Comparison of ENCODE assay signal across 21 cellular contexts in genomic region chr3:187305881-187306280, GRCh38. TPM values are rescaled to one million over a fixed set of nuclear protein-coding genes. Genes with fewer than 3 reads are reported as not detected.
DNase-seq lines count a peak whose midpoint lies in the region; ATAC-seq, FAIRE-seq and TF ChIP-seq lines count a peak whose summit lies in the region.
"Had no signal": no experiment of that assay in that cellular context is flagged by ENCODE, and none has a peak within 500 bp of the region (broad histone marks: within the 10 kb centered on the region; RNA-seq: fewer than 3 reads in every experiment).

No MANE protein-coding gene starts in this region.

- H3K4me1 ChIP-seq in K562 (replicated peaks in 1 of 2; ENCODE audit: control insufficient read depth in 2 of 2, insufficient read depth in 2 of 2, low read length in 2 of 2) (no peaks in the 10 kb centered on the region), esophagus muscularis mucosa (peaks cover 0 to 3% (median under 1%) of the 10 kb centered on the region in 4 donors), vagina (no peaks in the 10 kb centered on the region), osteoblast (ENCODE audit: insufficient read depth, low read length) (no peaks in the 10 kb centered on the region)
- H3K4me1 ChIP-seq: A549 had no signal

- H3K9me3 ChIP-seq in K562 (replicated peaks; ENCODE audit: control insufficient read depth, insufficient read depth, low read depth, low read length) (no peaks in the 10 kb centered on the region), esophagus muscularis mucosa (no peaks in the 10 kb centered on the region), vagina (no peaks in the 10 kb centered on the region), osteoblast (ENCODE audit: low read depth, low read length) (no peaks in the 10 kb centered on the region)
- H3K9me3 ChIP-seq: A549 had no signal

- H3K79me2 ChIP-seq in K562 (ENCODE audit: control insufficient read depth, insufficient read depth, low read length): no peaks in the 10 kb centered on the region
- H3K79me2 ChIP-seq in osteoblast (ENCODE audit: insufficient read depth, low read length): no peaks in the 10 kb centered on the region

- H3K9ac ChIP-seq in K562 (ENCODE audit: insufficient read depth in 1 of 2, low read depth in 2 of 2, low read length in 2 of 2): no peak overlapping the region

- no peak for TF ChIP-seq CTCF in K562 (IDR thresholded peaks at IDR 0.05 in 2 of 3, conservative IDR thresholded peaks at IDR 0.05 in 1 of 3; ENCODE audit: insufficient read depth in 2 of 3, low read depth in 1 of 3, low read length in 3 of 3)
- no peak for TF ChIP-seq CTCF in esophagus muscularis mucosa (IDR thresholded peaks at IDR 0.05)
- no peak for TF ChIP-seq CTCF in nephron (IDR thresholded peaks at IDR 0.05; ENCODE audit: unreplicated experiment in 3 of 3)
- no peak for TF ChIP-seq CTCF in vagina (IDR thresholded peaks at IDR 0.05)
- TF ChIP-seq CTCF in osteoblast (IDR thresholded peaks at IDR 0.05; ENCODE audit: extremely low read depth, low read depth, low read length): no peak
- no peak for TF ChIP-seq CTCF in coronary artery (IDR thresholded peaks at IDR 0.05)

- POLR2A ChIA-PET in K562 (lab: Yijun Ruan, JAX): no interaction called here

- ATAC-seq in K562 (0 out of 3 replicates have a peak, but pooled peaks have one; percentile 29), HG02970 (IDR thresholded peaks at IDR 0.05; ENCODE audit: low FRiP score, unreplicated experiment) (no peak)
- ATAC-seq: A549, GM12878 had no signal

- no peak for TF ChIP-seq EP300 in K562 (IDR thresholded peaks at IDR 0.05; ENCODE audit: low read length)
- no peak for TF ChIP-seq EP300 in esophagus muscularis mucosa (IDR thresholded peaks at IDR 0.05)

- H3K4me2 ChIP-seq in K562 (ENCODE audit: insufficient read depth, low read length) (no peak overlapping the region), osteoblast (ENCODE audit: insufficient read depth, low read length) (no peak overlapping the region)
- H3K4me2 ChIP-seq: A549 had no signal

- H4K20me1 ChIP-seq in K562 (replicated peaks; ENCODE audit: control insufficient read depth, insufficient read depth, low read length) (no peaks in the 10 kb centered on the region), osteoblast (ENCODE audit: insufficient read depth, low read length) (no peaks in the 10 kb centered on the region)

- H3K27me3 ChIP-seq in K562 (ENCODE audit: control insufficient read depth in 2 of 2, insufficient read depth in 2 of 2, low read length in 2 of 2) (no peaks in the 10 kb centered on the region), esophagus muscularis mucosa (no peaks in the 10 kb centered on the region), vagina (no peaks in the 10 kb centered on the region), osteoblast (ENCODE audit: insufficient read depth, low read length) (peaks cover 4% of the 10 kb centered on the region)

- H3K4me1 Mint-ChIP-seq in nephron: peaks cover 10% of the 10 kb centered on the region
- H3K4me1 Mint-ChIP-seq: IgD-negative memory B cell had no signal

- no TSS peak for BruUV-seq in K562 (replicated peaks; lab: Mats Ljungman, UMichigan)

- intact Hi-C loops in K562 (cut with micrococcal nuclease): no loop called here
- intact Hi-C loops in esophagus muscularis mucosa (cut with DNase I): no loop called here
- intact Hi-C loops in vagina (cut with DNase I): no loop called here

- TF ChIP-seq POLR2A in K562 (conservative IDR thresholded peaks at IDR 0.05): no peak
- no peak for TF ChIP-seq POLR2A in esophagus muscularis mucosa (IDR thresholded peaks at IDR 0.05; ENCODE audit: low read depth)
- no peak for TF ChIP-seq POLR2A in vagina (IDR thresholded peaks at IDR 0.05)

- H3K4me3 ChIP-seq in K562 (no peak overlapping the region), esophagus muscularis mucosa (no peak overlapping the region), vagina (no peak overlapping the region), osteoblast (ENCODE audit: insufficient read depth, low read length) (no peak overlapping the region), coronary artery (no peak overlapping the region)
- H3K4me3 ChIP-seq: A549, GM12878 had no signal

- 0% methylated on average over 7 of the region's 7 CpGs for WGBS in K562 (ENCODE audit: insufficient coverage, low coverage, missing lambda C conversion rate)
- 64% methylated on average over 5 of the region's 7 CpGs for WGBS in esophagus muscularis mucosa

- H2AFZ ChIP-seq in K562 (ENCODE audit: low read depth, low read length): no peak overlapping the region; the same call in 1 of the 2 replicates
- H2AFZ ChIP-seq in osteoblast (ENCODE audit: low read length): no peak overlapping the region

- H3K27ac ChIP-seq in K562 (ENCODE audit: extremely low read depth, low read depth, low read length) (no peak overlapping the region), esophagus muscularis mucosa (replicated peaks in 1 of 4) (no peak overlapping the region), vagina (peak overlapping the region; percentile 36), osteoblast (ENCODE audit: low read depth, low read length) (no peak overlapping the region), coronary artery (no peak overlapping the region)
- H3K27ac ChIP-seq: A549, C4-2B had no signal

- no peaks in the 10 kb centered on the region for H3K27me3 Mint-ChIP-seq in nephron (ENCODE audit: low read depth)

- FAIRE-seq in K562 (lab: Jason Lieb, UNC): no peak
- FAIRE-seq: A549, GM12878, H54, HTR-8/SVneo had no signal

- no peaks in the 10 kb centered on the region for H3K36me3 Mint-ChIP-seq in nephron (ENCODE audit: low read depth)
- H3K36me3 Mint-ChIP-seq: IgD-negative memory B cell had no signal

- H3K9me1 ChIP-seq in K562 (ENCODE audit: control insufficient read depth, insufficient read depth, low read length): no peaks in the 10 kb centered on the region

- no peak for DNase-seq in K562 (ENCODE audit: extremely low read depth in 1 of 4, low spot score in 3 of 4)
- peak; percentile 37 for DNase-seq in esophagus muscularis mucosa (ENCODE audit: extremely low spot score)
- peak in 1 of 2 donors; percentile 71 for DNase-seq in vagina (ENCODE audit: extremely low spot score in 2 of 2)
- DNase-seq in osteoblast (ENCODE audit: insufficient read length, low spot score, missing footprints): no peak
- DNase-seq in 8988T: no peak
- DNase-seq in coronary artery (ENCODE audit: low spot score): no peak
- DNase-seq: AML-193; Calu3; CD4-positive, alpha-beta T cell; DMS79 treated with DMSO at 0.1 percent for 48 hours; HCEC 1CT; KG1 had no signal

- H3K9me3 Mint-ChIP-seq in nephron: peaks cover 13% of the 10 kb centered on the region
- H3K9me3 Mint-ChIP-seq: CD4-positive, alpha-beta T cell had no signal

- TF ChIP-seq RAD21 in K562 (CRISPR knock-in tag; conservative IDR thresholded peaks at IDR 0.05 in 1 of 2, IDR thresholded peaks at IDR 0.05 in 1 of 2): no peak

- peak overlapping the region; percentile 61 to 76 (median 70) for H3K27ac Mint-ChIP-seq in nephron
- H3K27ac Mint-ChIP-seq: CD4-positive, alpha-beta T cell; IgD-negative memory B cell had no signal

- no peaks in the 10 kb centered on the region for H3K36me3 ChIP-seq in K562 (ENCODE audit: control insufficient read depth, insufficient read depth, low read length)
- no peaks in the 10 kb centered on the region for H3K36me3 ChIP-seq in esophagus muscularis mucosa
- no peaks in the 10 kb centered on the region for H3K36me3 ChIP-seq in vagina
- no peaks in the 10 kb centered on the region for H3K36me3 ChIP-seq in osteoblast (ENCODE audit: insufficient read depth, low read length)

- in situ Hi-C loops in K562 (cut with MboI): no loop called here

- peak overlapping the region in 1 of 3 experiments; percentile 6 for H3K4me3 Mint-ChIP-seq in nephron
- H3K4me3 Mint-ChIP-seq: CD4-positive, alpha-beta T cell; IgD-negative memory B cell had no signal

- CTCF ChIA-PET in K562 (lab: Yijun Ruan, JAX; ENCODE audit: low intra/inter-chr PET ratio): interaction anchor here (1.2 kb wide), 1 partner anchor 9 kb away, joined by 4 read pairs; no protein-coding TSS in a partner anchor

TF ChIP-seq in K562, 482 proteins besides CTCF, POLR2A, EP300 and RAD21 (continues in another document):
- TF ChIP-seq USF2 (CRISPR knock-in tag; IDR thresholded peaks at IDR 0.05) (peak; percentile 71), ZKSCAN3 (CRISPR knock-in tag; IDR thresholded peaks at IDR 0.05) (no peak), PURB (CRISPR knock-in tag; IDR thresholded peaks at IDR 0.05; ENCODE audit: low read depth) (no peak), MYBL2 (IDR thresholded peaks at IDR 0.05; ENCODE audit: low read depth) (no peak), MYBL2 (CRISPR knock-in tag; IDR thresholded peaks at IDR 0.05; ENCODE audit: borderline replicate concordance) (no peak), CCNT2 (IDR thresholded peaks at IDR 0.05; ENCODE audit: borderline replicate concordance, extremely low read depth, insufficient read length, low read depth, low read length) (no peak), HNRNPL (IDR thresholded peaks at IDR 0.05; ENCODE audit: low read depth, low read length) (no peak)

RNA-seq across cellular contexts. Expression of gene MASP1, which starts 14.3 kb away (rescaled TPM):
- not detected in 2 replicates for total RNA-seq in K562 (2011; cell fraction: chromatin; rRNA removed; ENCODE audit: low replicate concordance)
- 0.33 TPM in 1 of 2 replicates, not detected in the other for total RNA-seq in K562 (2011; cell fraction: nucleolus; rRNA removed)
- not detected in 2 replicates for total RNA-seq in K562 (2011; cell fraction: nucleoplasm; rRNA removed)
- total RNA-seq in K562 (2014; rRNA removed): 0.16 TPM in 1 of 2 replicates, not detected in the other
- total RNA-seq in K562 (2014; rRNA removed; fragmentation: Illumina TruSeq; extraction: Trizol): 0.16 and 0.22 TPM in 2 replicates
- total RNA-seq in K562 (2015; rRNA removed; fragmentation: Illumina TruSeq; extraction: Trizol): not detected in 2 replicates
- 0.13 and 0.22 TPM in 2 replicates for total RNA-seq in K562 (2021)
- 0.22 and 0.24 TPM in 2 replicates for polyA plus RNA-seq in K562 (2011; rRNA removed)
- 0.19 and 0.24 TPM in 2 replicates for polyA plus RNA-seq in K562 (2011; cell fraction: cytosol; rRNA removed)
- polyA plus RNA-seq in K562 (2011; cell fraction: nucleus; rRNA removed): 0.14 TPM in 1 of 2 replicates, not detected in the other
- 0.09 and 1.6 TPM in 2 replicates for polyA plus RNA-seq in K562 (2012)
- polyA plus RNA-seq in K562 (2014; fragmentation: Illumina TruSeq; extraction: Trizol): 0.03 and 0.24 TPM in 2 replicates
- under 1 TPM; 0.18 to 0.24 TPM for polyA plus RNA-seq in K562 (2014; fragmentation: Nextera tagmentation; extraction: Ambion mirVana)
- not detected in 2 replicates for polyA plus RNA-seq in K562 (2014; rRNA removed)
- polyA minus RNA-seq in K562 (2011; rRNA and poly(A)+ RNA removed): 0.07 and 0.18 TPM in 2 replicates
- not detected in 2 replicates for polyA minus RNA-seq in K562 (2011; cell fraction: cytosol; rRNA and poly(A)+ RNA removed)
- not detected in 2 replicates for polyA minus RNA-seq in K562 (2011; cell fraction: nucleus; rRNA and poly(A)+ RNA removed)
- 1 to 10 TPM in 2 of 4 donors, under 1 TPM in 2; 0.66 to 3.5 (median 2.1) TPM for total RNA-seq in esophagus muscularis mucosa
- 172 TPM for total RNA-seq in vagina
- total RNA-seq in osteoblast: 1.2 and 1.4 TPM in 2 replicates
- total RNA-seq: CD4-positive, alpha-beta T cell; G401 had no signal
- polyA plus RNA-seq: GM12878, IgD-negative memory B cell had no signal

Comparison
In these comparisons a context has a peak if more than half of its experiments do, and no peak if none do; other contexts are left out.
1. RNA of gene MASP1, which starts 14.3 kb away (total RNA-seq): 172 TPM in vagina (single experiment); 0.66 to 3.5 TPM in esophagus muscularis mucosa, 1.2 to 1.4 TPM in osteoblast and 0.13 to 0.33 TPM in K562; every median in the first group is over 10 times any median in the second.